In the genomic region with DNA sequence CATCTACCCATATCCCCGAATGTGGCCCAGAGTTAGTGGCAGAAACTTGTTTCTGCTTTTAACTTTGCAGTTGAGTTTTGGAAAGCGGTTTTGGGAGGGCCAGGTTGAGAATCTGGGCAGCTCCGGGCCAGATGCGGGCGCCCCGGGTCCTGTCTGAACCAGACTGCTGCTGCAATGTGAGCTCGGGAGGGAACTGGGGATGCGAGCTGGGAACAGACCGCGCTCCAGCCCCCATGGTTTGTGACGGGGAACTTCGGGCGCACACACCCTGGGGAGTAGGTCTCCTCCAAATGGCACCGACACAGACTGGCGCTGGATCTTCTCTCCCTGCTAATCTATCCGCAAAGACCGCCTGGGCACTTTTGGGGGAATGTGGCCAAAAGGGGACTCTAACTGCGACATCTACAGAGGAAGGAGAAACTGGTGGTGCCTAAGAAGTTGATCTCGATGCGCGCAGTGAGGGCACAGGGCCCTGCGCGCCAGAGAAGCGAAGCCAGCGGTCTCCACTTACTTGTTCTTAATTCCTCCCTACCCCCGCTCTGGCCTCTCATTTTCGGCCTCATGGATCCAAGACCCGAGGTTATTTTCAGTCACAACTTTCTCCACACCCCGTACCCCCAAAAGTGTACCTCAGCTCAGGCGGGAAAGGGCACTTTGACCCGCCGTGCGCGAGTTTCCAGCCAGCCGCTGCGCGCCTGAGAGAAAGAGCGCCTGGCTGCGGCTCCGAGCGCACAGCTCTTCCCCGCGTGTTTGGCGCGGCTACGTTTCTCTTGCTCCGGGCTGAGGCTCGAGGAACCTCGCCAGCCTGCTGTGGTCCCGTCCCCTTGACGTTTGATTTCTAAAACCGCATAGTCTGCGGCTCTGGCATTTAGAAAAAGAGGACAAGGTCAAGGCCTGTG, we compare ENCODE assay signal across 9 cellular contexts.
A peak's percentile ranks its signal among the peaks of the same experiment; 100 is the strongest.
DNase-seq lines count a peak whose midpoint lies in the region; TF ChIP-seq lines count a peak whose summit lies in the region.
"Had no signal": no experiment of that assay in that cellular context is flagged by ENCODE, and none has a peak within 500 bp of the region (broad histone marks: within the 10 kb centered on the region; RNA-seq: fewer than 3 reads in every experiment).

No MANE protein-coding gene starts in this region.

- peaks cover 11 to 22% of the 10 kb centered on the region in 2 donors for H3K4me1 ChIP-seq in thyroid gland

- H3K36me3 ChIP-seq in thyroid gland = no peaks in the 10 kb centered on the region

- H3K27me3 ChIP-seq in thyroid gland = no peaks in the 10 kb centered on the region

- H3K9me3 ChIP-seq in thyroid gland = no peaks in the 10 kb centered on the region

- WGBS in thyroid gland, 2 donors = 7 to 13% methylated on average over 48 to 53 of the region's 53 CpGs

- no peak for TF ChIP-seq CTCF in thyroid gland (IDR thresholded peaks at IDR 0.05)
- no peak for TF ChIP-seq CTCF in GM20000 (IDR thresholded peaks at IDR 0.05; ENCODE audit: extremely low read depth, missing control alignments)

- no peak for TF ChIP-seq POLR2A in thyroid gland (IDR thresholded peaks at IDR 0.05)

- no peak overlapping the region for H3K27ac ChIP-seq in thyroid gland

- DNase-seq in NCI-H510A treated with DMSO at 0.1 percent for 48 hours (lab: John Stamatoyannopoulos, UW) = peak; percentile 54
- no peak for DNase-seq in NCI-H510A (lab: John Stamatoyannopoulos, UW)
- peak; percentile 64 for DNase-seq in ecto neural progenitor cell (ENCODE audit: low spot score)
- DNase-seq in left kidney (ENCODE audit: low read depth, low spot score) = peak; percentile 72
- peak in 1 of 2 donors; percentile 8 for DNase-seq in thyroid gland
- no peak for DNase-seq in NCI-H1436 treated with DMSO at 0.1 percent for 48 hours (lab: John Stamatoyannopoulos, UW)
- no peak for DNase-seq in GM19238 (ENCODE audit: insufficient read length, low spot score)
- no peak for DNase-seq in GM20000 (ENCODE audit: low spot score)
- DNase-seq: activated effector memory CD4-positive, alpha-beta T cell treated with Interleukin-2 at 50 U/mL for 16 hours had no signal

- H3K4me3 ChIP-seq in thyroid gland (replicated peaks in 1 of 3) = peak overlapping the region in 2 of 3 donors; percentile 19 to 34

- intact Hi-C loops in thyroid gland (cut with DNase I) = no loop called here

Comparison
In these comparisons a context has a peak if more than half of its experiments do, and no peak if none do; other contexts are left out.
1. DNase-seq: peak in NCI-H510A treated with DMSO at 0.1 percent for 48 hours (single experiment), ecto neural progenitor cell (single experiment) and left kidney (single experiment); none in NCI-H510A (single experiment), NCI-H1436 treated with DMSO at 0.1 percent for 48 hours (single experiment), GM19238 (single experiment) and GM20000 (single experiment).